25 cellular contexts compared by ENCODE assay signal in genomic region chr4:11297201-11297600, GRCh38.
DNase-seq lines count a peak whose midpoint lies in the region; ATAC-seq, FAIRE-seq and TF ChIP-seq lines count a peak whose summit lies in the region.
"Had no signal": no experiment of that assay in that cellular context is flagged by ENCODE, and none has a peak within 500 bp of the region (broad histone marks: within the 10 kb centered on the region; RNA-seq: fewer than 3 reads in every experiment).

No MANE protein-coding gene starts in this region.

- H3K9me3 ChIP-seq in astrocyte (ENCODE audit: insufficient read depth, low read depth, low read length) = no peaks in the 10 kb centered on the region
- H3K9me3 ChIP-seq: A549, ascending aorta, Caco-2, HAP-1, prostate gland had no signal

- H3K9me3 Mint-ChIP-seq in activated T-cell treated with anti-CD3 and anti-CD28 coated beads, Interleukin-2, amount 50 U/mL, for 4 hours = no peaks in the 10 kb centered on the region
- peaks cover 2% of the 10 kb centered on the region for H3K9me3 Mint-ChIP-seq in astrocyte (ENCODE audit: unreplicated experiment)
- H3K9me3 Mint-ChIP-seq: immature natural killer cell, neural progenitor cell had no signal

- no peak overlapping the region for H3K9ac ChIP-seq in astrocyte (ENCODE audit: low read length)
- H3K9ac ChIP-seq: neural progenitor cell had no signal

- TF ChIP-seq CTCF in astrocyte (IDR thresholded peaks at IDR 0.05; ENCODE audit: insufficient read depth, low read depth, low read length) = no peak
- no peak for TF ChIP-seq CTCF in foreskin keratinocyte (conservative IDR thresholded peaks at IDR 0.05)

- FAIRE-seq in astrocyte (lab: Jason Lieb, UNC) (no peak), urothelium cell line (lab: Jason Lieb, UNC) (no peak)
- FAIRE-seq: A549, colon, HepG2 had no signal

- H3K4me2 ChIP-seq in astrocyte (ENCODE audit: low read length) = peak overlapping the region; percentile 54
- H3K4me2 ChIP-seq: A549, neural progenitor cell had no signal

- H3K79me2 ChIP-seq in astrocyte (ENCODE audit: insufficient read depth, low read length) = no peaks in the 10 kb centered on the region

- no peak overlapping the region for H3K4me3 ChIP-seq in astrocyte (ENCODE audit: insufficient read depth, low read depth, low read length)
- H3K4me3 ChIP-seq: A549, ascending aorta, HAP-1, neural progenitor cell, prostate gland, skin epidermis had no signal

- DNase-seq in activated T-cell treated with anti-CD3 and anti-CD28 coated beads, Interleukin-2, amount 50 U/mL, for 4 hours = no peak
- no peak for DNase-seq in activated T-cell treated with anti-CD3 and anti-CD28 coated beads, Interleukin-2, amount 50 U/mL, for 48 hours
- DNase-seq in astrocyte (ENCODE audit: low read depth) (peak; percentile 61), foreskin keratinocyte (peak; percentile 29 to 63), urothelium cell line (ENCODE audit: low spot score) (peak; percentile 41), mesenteric fat pad (ENCODE audit: low spot score) (no peak), NCI-H1930 (lab: John Stamatoyannopoulos, UW) (no peak)
- DNase-seq: activated CD4-positive, alpha-beta T cell treated with anti-CD3 and anti-CD28 coated beads for 48 hours; activated naive CD4-positive, alpha-beta T cell treated with Interleukin-2 at 50 U/mL for 16 hours; Caco-2; immature natural killer cell; NCI-H1417 treated with DMSO at 0.1 percent for 48 hours; NCI-H2171; NCI-H524 treated with DMSO at 0.1 percent for 48 hours; SHP77 treated with DMSO at 0.1 percent for 48 hours; stimulated activated CD4-positive, alpha-beta T cell treated with anti-CD3 and anti-CD28 coated beads, Interleukin-4, amount 100 ng/mL, for 24 hours had no signal

- no peak overlapping the region for H2AFZ ChIP-seq in astrocyte (ENCODE audit: low read depth, low read length)
- H2AFZ ChIP-seq: neural progenitor cell had no signal

- peaks cover 4% of the 10 kb centered on the region for H3K4me1 Mint-ChIP-seq in activated T-cell treated with anti-CD3 and anti-CD28 coated beads, Interleukin-2, amount 50 U/mL, for 4 hours (ENCODE audit: low read depth)
- H3K4me1 Mint-ChIP-seq in astrocyte (ENCODE audit: low read depth, unreplicated experiment) = peaks cover 2% of the 10 kb centered on the region

- no peaks in the 10 kb centered on the region for H3K36me3 ChIP-seq in astrocyte (ENCODE audit: insufficient read depth, low read length)
- H3K36me3 ChIP-seq: ascending aorta, HAP-1, neural progenitor cell, prostate gland had no signal

- H3K27ac Mint-ChIP-seq in astrocyte (ENCODE audit: unreplicated experiment) = no peak overlapping the region
- H3K27ac Mint-ChIP-seq: immature natural killer cell, neural progenitor cell had no signal

- H3K27ac ChIP-seq in astrocyte (ENCODE audit: low read depth, low read length) = peak overlapping the region; percentile 60
- no peak overlapping the region for H3K27ac ChIP-seq in foreskin keratinocyte
- H3K27ac ChIP-seq: A549, ascending aorta, neural progenitor cell, prostate gland, skin epidermis had no signal

- H3K27me3 ChIP-seq in astrocyte (ENCODE audit: insufficient read depth, low read length) (no peaks in the 10 kb centered on the region), foreskin keratinocyte (no peaks in the 10 kb centered on the region)
- H3K27me3 ChIP-seq: ascending aorta, neural progenitor cell had no signal

- H3K4me1 ChIP-seq in astrocyte (ENCODE audit: insufficient read depth, low read length) (peaks cover 7% of the 10 kb centered on the region), foreskin keratinocyte (peaks cover 23% of the 10 kb centered on the region)
- H3K4me1 ChIP-seq: A549, ascending aorta, Caco-2, HAP-1, prostate gland had no signal

- H4K20me1 ChIP-seq in astrocyte (ENCODE audit: insufficient read depth, low read length) = no peaks in the 10 kb centered on the region

- H3K36me3 Mint-ChIP-seq in activated T-cell treated with anti-CD3 and anti-CD28 coated beads, Interleukin-2, amount 50 U/mL, for 4 hours (ENCODE audit: insufficient read depth) = no peaks in the 10 kb centered on the region
- no peaks in the 10 kb centered on the region for H3K36me3 Mint-ChIP-seq in astrocyte (ENCODE audit: low read depth, unreplicated experiment)
- H3K36me3 Mint-ChIP-seq: immature natural killer cell, neural progenitor cell had no signal

- ATAC-seq in activated T-cell treated with anti-CD3 and anti-CD28 coated beads, Interleukin-2, amount 50 U/mL, for 4 hours = peak; percentile 67 to 73
- peak; percentile 93 for ATAC-seq in foreskin keratinocyte
- no peak for ATAC-seq in HG03442 (IDR thresholded peaks at IDR 0.05; ENCODE audit: unreplicated experiment)
- ATAC-seq: A549, HepG2 had no signal

- H3K4me3 Mint-ChIP-seq in activated T-cell treated with anti-CD3 and anti-CD28 coated beads, Interleukin-2, amount 50 U/mL, for 4 hours = no peak overlapping the region
- no peak overlapping the region for H3K4me3 Mint-ChIP-seq in astrocyte (ENCODE audit: unreplicated experiment)
- H3K4me3 Mint-ChIP-seq: immature natural killer cell, neural progenitor cell had no signal

- no peaks in the 10 kb centered on the region for H3K27me3 Mint-ChIP-seq in activated T-cell treated with anti-CD3 and anti-CD28 coated beads, Interleukin-2, amount 50 U/mL, for 4 hours (ENCODE audit: low read depth)
- peaks cover 8% of the 10 kb centered on the region for H3K27me3 Mint-ChIP-seq in astrocyte (ENCODE audit: low read depth, unreplicated experiment)

Comparison
In these comparisons a context has a peak if more than half of its experiments do, and no peak if none do; other contexts are left out.
1. DNase-seq: peak in astrocyte (single experiment), foreskin keratinocyte (2 of 2) and urothelium cell line (single experiment); none in activated T-cell treated with anti-CD3 and anti-CD28 coated beads, Interleukin-2, amount 50 U/mL, for 4 hours (single experiment), activated T-cell treated with anti-CD3 and anti-CD28 coated beads, Interleukin-2, amount 50 U/mL, for 48 hours (0 of 2), mesenteric fat pad (single experiment) and NCI-H1930 (0 of 2).